2 cellular contexts compared by ENCODE assay signal in the genomic region with DNA sequence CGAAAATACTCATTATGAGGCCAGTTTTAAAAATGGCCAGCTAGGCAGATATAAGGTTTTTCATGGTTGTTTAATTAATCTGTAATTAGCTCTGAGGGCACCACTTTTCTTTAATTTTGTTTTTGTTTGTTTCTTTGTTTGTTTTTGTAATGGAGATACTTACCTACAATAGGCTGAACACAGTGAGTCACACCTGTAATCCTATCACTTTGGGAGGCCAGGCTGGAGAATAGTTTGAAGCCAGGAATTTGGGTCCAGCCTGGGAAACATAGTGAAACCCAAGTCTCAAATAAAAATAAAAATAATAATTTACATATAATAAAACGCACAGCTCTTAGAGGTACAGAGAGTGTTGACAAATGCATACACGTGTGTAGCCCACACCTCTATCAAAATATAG.
TF ChIP-seq lines count a peak whose summit lies in the region.

No MANE protein-coding gene starts in this region.

TF ChIP-seq in SK-N-SH, 30 proteins besides CTCF, POLR2A, EP300 and RAD21 (continued from another document):
- TF ChIP-seq, protein P1, sequence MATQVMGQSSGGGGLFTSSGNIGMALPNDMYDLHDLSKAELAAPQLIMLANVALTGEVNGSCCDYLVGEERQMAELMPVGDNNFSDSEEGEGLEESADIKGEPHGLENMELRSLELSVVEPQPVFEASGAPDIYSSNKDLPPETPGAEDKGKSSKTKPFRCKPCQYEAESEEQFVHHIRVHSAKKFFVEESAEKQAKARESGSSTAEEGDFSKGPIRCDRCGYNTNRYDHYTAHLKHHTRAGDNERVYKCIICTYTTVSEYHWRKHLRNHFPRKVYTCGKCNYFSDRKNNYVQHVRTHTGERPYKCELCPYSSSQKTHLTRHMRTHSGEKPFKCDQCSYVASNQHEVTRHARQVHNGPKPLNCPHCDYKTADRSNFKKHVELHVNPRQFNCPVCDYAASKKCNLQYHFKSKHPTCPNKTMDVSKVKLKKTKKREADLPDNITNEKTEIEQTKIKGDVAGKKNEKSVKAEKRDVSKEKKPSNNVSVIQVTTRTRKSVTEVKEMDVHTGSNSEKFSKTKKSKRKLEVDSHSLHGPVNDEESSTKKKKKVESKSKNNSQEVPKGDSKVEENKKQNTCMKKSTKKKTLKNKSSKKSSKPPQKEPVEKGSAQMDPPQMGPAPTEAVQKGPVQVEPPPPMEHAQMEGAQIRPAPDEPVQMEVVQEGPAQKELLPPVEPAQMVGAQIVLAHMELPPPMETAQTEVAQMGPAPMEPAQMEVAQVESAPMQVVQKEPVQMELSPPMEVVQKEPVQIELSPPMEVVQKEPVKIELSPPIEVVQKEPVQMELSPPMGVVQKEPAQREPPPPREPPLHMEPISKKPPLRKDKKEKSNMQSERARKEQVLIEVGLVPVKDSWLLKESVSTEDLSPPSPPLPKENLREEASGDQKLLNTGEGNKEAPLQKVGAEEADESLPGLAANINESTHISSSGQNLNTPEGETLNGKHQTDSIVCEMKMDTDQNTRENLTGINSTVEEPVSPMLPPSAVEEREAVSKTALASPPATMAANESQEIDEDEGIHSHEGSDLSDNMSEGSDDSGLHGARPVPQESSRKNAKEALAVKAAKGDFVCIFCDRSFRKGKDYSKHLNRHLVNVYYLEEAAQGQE (IDR thresholded peaks at IDR 0.05; ENCODE audit: low read depth, low read length) = no peak
- TF ChIP-seq JUND (IDR thresholded peaks at IDR 0.05) (no peak), GATA2 (CRISPR knock-in tag; IDR thresholded peaks at IDR 0.05) (no peak), NRF1 (IDR thresholded peaks at IDR 0.05; ENCODE audit: low read depth, low read length) (no peak), RCOR1 (IDR thresholded peaks at IDR 0.05; ENCODE audit: low read length) (no peak), SMC3 (IDR thresholded peaks at IDR 0.05; ENCODE audit: low read depth, low read length) (no peak), YY1 (IDR thresholded peaks at IDR 0.05; ENCODE audit: low read depth) (no peak), TCF12 (IDR thresholded peaks at IDR 0.05) (no peak), FOXJ3 (CRISPR knock-in tag; IDR thresholded peaks at IDR 0.05) (no peak), POLR2AphosphoS5 (IDR thresholded peaks at IDR 0.05; ENCODE audit: low read depth, low read length) (no peak), TAF1 (IDR thresholded peaks at IDR 0.05; ENCODE audit: borderline replicate concordance, low read depth, low read length) (no peak), ELF1 (IDR thresholded peaks at IDR 0.05) (no peak), RFX5 (IDR thresholded peaks at IDR 0.05; ENCODE audit: low read length) (no peak)
TF ChIP-seq in SK-N-SH: peak in this region for 0.

TF ChIP-seq in SK-N-SH treated with all-trans-retinoic acid at 6 μM for 48 hours, 23 proteins besides CTCF, POLR2A, EP300 and RAD21 (continued from another document):
- TF ChIP-seq, protein P2, sequence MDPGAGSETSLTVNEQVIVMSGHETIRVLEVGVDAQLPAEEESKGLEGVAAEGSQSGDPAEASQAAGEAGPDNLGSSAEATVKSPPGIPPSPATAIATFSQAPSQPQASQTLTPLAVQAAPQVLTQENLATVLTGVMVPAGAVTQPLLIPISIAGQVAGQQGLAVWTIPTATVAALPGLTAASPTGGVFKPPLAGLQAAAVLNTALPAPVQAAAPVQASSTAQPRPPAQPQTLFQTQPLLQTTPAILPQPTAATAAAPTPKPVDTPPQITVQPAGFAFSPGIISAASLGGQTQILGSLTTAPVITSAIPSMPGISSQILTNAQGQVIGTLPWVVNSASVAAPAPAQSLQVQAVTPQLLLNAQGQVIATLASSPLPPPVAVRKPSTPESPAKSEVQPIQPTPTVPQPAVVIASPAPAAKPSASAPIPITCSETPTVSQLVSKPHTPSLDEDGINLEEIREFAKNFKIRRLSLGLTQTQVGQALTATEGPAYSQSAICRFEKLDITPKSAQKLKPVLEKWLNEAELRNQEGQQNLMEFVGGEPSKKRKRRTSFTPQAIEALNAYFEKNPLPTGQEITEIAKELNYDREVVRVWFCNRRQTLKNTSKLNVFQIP (CRISPR knock-in tag; IDR thresholded peaks at IDR 0.05; ENCODE audit: borderline replicate concordance, low read depth) = no peak
- TF ChIP-seq ZNF8 (CRISPR knock-in tag; IDR thresholded peaks at IDR 0.05) (no peak), CSDC2 (CRISPR knock-in tag; IDR thresholded peaks at IDR 0.05) (no peak), TCF4 (CRISPR knock-in tag; IDR thresholded peaks at IDR 0.05; ENCODE audit: borderline replicate concordance) (no peak)
